9 cellular contexts compared by ENCODE assay signal in genomic region chr7:144279971-144280370, GRCh38. TPM values are rescaled to one million over a fixed set of nuclear protein-coding genes. Genes with fewer than 3 reads are reported as not detected.
"Had no signal": no experiment of that assay in that cellular context is flagged by ENCODE, and none has a peak within 500 bp of the region (broad histone marks: within the 10 kb centered on the region; RNA-seq: fewer than 3 reads in every experiment).

No MANE protein-coding gene starts in this region.

RNA-seq across cellular contexts. Expression of gene CTAGE8, which starts 10.9 kb away (rescaled TPM):
- total RNA-seq: skeletal muscle tissue had no signal

RNA-seq across cellular contexts. Expression of gene OR2A7, which starts 15.4 kb away (rescaled TPM):
- total RNA-seq: dermis microvascular lymphatic vessel endothelial cell, skeletal muscle tissue had no signal

RNA-seq across cellular contexts. Expression of gene OR2A1, which starts 32.2 kb away (rescaled TPM):
- total RNA-seq: activated naive CD8-positive, alpha-beta T cell treated with anti-CD3 and anti-CD28 coated beads for 36 hours; activated T-cell treated with anti-CD3 and anti-CD28 coated beads, Interleukin-2, amount 50 U/mL, for 4 hours; astrocyte; mononuclear cell; pulmonary artery endothelial cell; ureter had no signal

RNA-seq across cellular contexts. Expression of gene OR2A42, which starts 40.6 kb away (rescaled TPM):
- total RNA-seq: activated naive CD8-positive, alpha-beta T cell treated with anti-CD3 and anti-CD28 coated beads for 36 hours; activated T-cell treated with anti-CD3 and anti-CD28 coated beads, Interleukin-2, amount 50 U/mL, for 4 hours; astrocyte; dermis microvascular lymphatic vessel endothelial cell; right cardiac atrium had no signal
